Comparison of ENCODE assay signal across 15 cellular contexts in the genomic region with DNA sequence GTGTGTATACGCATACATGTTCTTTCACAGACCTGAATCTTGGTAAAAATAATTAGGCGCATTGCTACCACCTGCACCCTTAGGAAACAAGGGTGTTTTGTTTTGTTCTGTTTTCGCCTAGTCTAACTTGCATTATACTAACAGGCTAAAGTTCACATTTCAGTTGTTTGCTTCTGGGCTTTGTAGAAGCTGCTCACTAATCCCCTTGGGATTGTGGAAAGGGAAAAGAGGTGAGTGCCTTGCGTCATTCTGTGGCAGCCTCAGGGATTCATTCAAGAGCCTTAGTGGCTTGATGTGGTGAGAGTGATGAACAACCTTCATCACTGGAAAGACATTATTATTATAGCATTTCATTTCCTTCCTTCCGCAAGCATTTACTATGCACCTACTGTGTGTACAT.
DNase-seq lines count a peak whose midpoint lies in the region; ATAC-seq, FAIRE-seq and TF ChIP-seq lines count a peak whose summit lies in the region.
"Had no signal": no experiment of that assay in that cellular context is flagged by ENCODE, and none has a peak within 500 bp of the region (broad histone marks: within the 10 kb centered on the region; RNA-seq: fewer than 3 reads in every experiment).

No MANE protein-coding gene starts in this region.

- no peaks in the 10 kb centered on the region for H3K27me3 ChIP-seq in HepG2 (ENCODE audit: control insufficient read depth in 1 of 2, insufficient read depth in 2 of 2, low read length in 2 of 2)
- no peaks in the 10 kb centered on the region for H3K27me3 ChIP-seq in right lobe of liver
- no peaks in the 10 kb centered on the region for H3K27me3 ChIP-seq in ectodermal cell (ENCODE audit: control insufficient read depth, insufficient read depth, low read length, poor library complexity, severe bottlenecking)
- H3K27me3 ChIP-seq: MG63 had no signal

- CTCF ChIA-PET in HepG2 (lab: Yijun Ruan, JAX; ENCODE audit: low intra/inter-chr PET ratio, low total read pairs): no interaction called here

- H3K9me3 ChIP-seq in HepG2 (ENCODE audit: low read length): no peaks in the 10 kb centered on the region
- H3K9me3 ChIP-seq in right lobe of liver: no peaks in the 10 kb centered on the region
- no peaks in the 10 kb centered on the region for H3K9me3 ChIP-seq in ectodermal cell (ENCODE audit: control insufficient read depth, low read length)
- H3K9me3 ChIP-seq: MG63 had no signal

- TF ChIP-seq CTCF in HepG2 (CRISPR knock-in tag; IDR thresholded peaks at IDR 0.05) (no peak), right lobe of liver (IDR thresholded peaks at IDR 0.05) (no peak)

- H3K9ac ChIP-seq in HepG2 (ENCODE audit: insufficient read depth, low read depth, low read length): no peak overlapping the region
- H3K9ac ChIP-seq: KMS-11 had no signal

- H3K36me3 ChIP-seq in HepG2 (replicated peaks in 1 of 2; ENCODE audit: control insufficient read depth in 1 of 2, insufficient read depth in 2 of 2, low read length in 2 of 2) (no peaks in the 10 kb centered on the region), right lobe of liver (no peaks in the 10 kb centered on the region), ectodermal cell (ENCODE audit: control insufficient read depth, insufficient read depth, low read length) (no peaks in the 10 kb centered on the region)
- H3K36me3 ChIP-seq: MG63 had no signal

- H3K27ac ChIP-seq in HepG2 (ENCODE audit: extremely low read length, insufficient read depth, low read length): no peak overlapping the region
- H3K27ac ChIP-seq in right lobe of liver: no peak overlapping the region
- H3K27ac ChIP-seq in ectodermal cell (ENCODE audit: insufficient read depth, low read depth, low read length, poor library complexity, severe bottlenecking): peak overlapping the region; percentile 45
- H3K27ac ChIP-seq: KMS-11 had no signal

- no peak overlapping the region for H3K4me3 ChIP-seq in HepG2 (replicated peaks in 1 of 3; ENCODE audit: insufficient read depth in 1 of 3, low read depth in 2 of 3, low read length in 3 of 3)
- H3K4me3 ChIP-seq in right lobe of liver: no peak overlapping the region
- no peak overlapping the region for H3K4me3 ChIP-seq in ectodermal cell (ENCODE audit: insufficient read depth, low read depth, low read length)
- H3K4me3 ChIP-seq: MG63 had no signal

- peak; percentile 34 for DNase-seq in HepG2 (ENCODE audit: low spot score)
- DNase-seq in right lobe of liver: no peak
- DNase-seq in NCI-H526 (lab: John Stamatoyannopoulos, UW): peak; percentile 85 to 88
- no peak for DNase-seq in DMS 273 (lab: John Stamatoyannopoulos, UW; ENCODE audit: unreplicated experiment)
- no peak for DNase-seq in COR-L47 (lab: John Stamatoyannopoulos, UW)
- no peak for DNase-seq in left colon
- DNase-seq: GF-D8, GOT3, HFFc6, MG63, NCI-H1105, NCI-H446 had no signal

- TF ChIP-seq EP300 in HepG2 (IDR thresholded peaks at IDR 0.05; ENCODE audit: low read depth in 2 of 2, low read length in 2 of 2) (no peak), HepG2 (CRISPR knock-in tag; IDR thresholded peaks at IDR 0.05; ENCODE audit: borderline replicate concordance) (no peak)

- in situ Hi-C loops in HepG2 (cut with HindIII; ENCODE audit: extremely low pct_ligation_motif_present, low pct_unique_long_range_greater_than_20kb): no loop called here

- H3K4me2 ChIP-seq in HepG2 (ENCODE audit: low read depth, low read length): no peak overlapping the region
- H3K4me2 ChIP-seq: KMS-11 had no signal

- H3K79me2 ChIP-seq in HepG2 (ENCODE audit: insufficient read depth, low read length): no peaks in the 10 kb centered on the region

- POLR2A ChIA-PET in HepG2 (lab: Yijun Ruan, JAX): no interaction called here

- no peak overlapping the region for H2AFZ ChIP-seq in HepG2 (ENCODE audit: low read length)

- TF ChIP-seq POLR2A in HepG2 (IDR thresholded peaks at IDR 0.05; ENCODE audit: insufficient read depth in 1 of 2, low read depth in 2 of 2, low read length in 2 of 2) (no peak), right lobe of liver (IDR thresholded peaks at IDR 0.05) (no peak)

- no peaks in the 10 kb centered on the region for H4K20me1 ChIP-seq in HepG2 (ENCODE audit: insufficient read depth, low read length)

- BruUV-seq in HepG2 (replicated peaks; lab: Mats Ljungman, UMichigan): no TSS peak

- WGBS in HepG2 (ENCODE audit: low lambda C conversion rate): 21% methylated on average over 5 of the region's 5 CpGs
- WGBS in right lobe of liver (ENCODE audit: insufficient coverage, low coverage, low lambda C conversion rate, missing lambda C conversion rate): 78% methylated on average over 5 of the region's 5 CpGs
- 81 to 90% methylated on average over 4 to 5 of the region's 5 CpGs for WGBS in ectodermal cell, 2 experiments

- TF ChIP-seq RAD21 in HepG2 (CRISPR knock-in tag; IDR thresholded peaks at IDR 0.05): no peak

- intact Hi-C loops in HepG2 (cut with micrococcal nuclease; ENCODE audit: unreplicated experiment) (no loop called here), right lobe of liver (cut with DNase I) (no loop called here), left colon (cut with DNase I, micrococcal nuclease) (no loop called here)

- H3K4me1 ChIP-seq in HepG2 (ENCODE audit: insufficient read depth, low read length) (0 out of 2 replicates have a peak, but pooled peaks cover 10% of the 10 kb centered on the region), right lobe of liver (no peaks in the 10 kb centered on the region), ectodermal cell (ENCODE audit: control insufficient read depth, insufficient read depth, low read length) (peaks cover 21% of the 10 kb centered on the region)

- no peak for FAIRE-seq in HepG2 (lab: Jason Lieb, UNC)

- ATAC-seq in HepG2 (peak; percentile 81), right lobe of liver (no peak), left colon (no peak), HG02763 (IDR thresholded peaks at IDR 0.05; ENCODE audit: unreplicated experiment) (no peak)

TF ChIP-seq in HepG2, 621 proteins besides CTCF, POLR2A, EP300 and RAD21 (continues in another document):
- no peak for TF ChIP-seq EHMT2 (IDR thresholded peaks at IDR 0.05; ENCODE audit: borderline replicate concordance, low read depth, low read length)
- TF ChIP-seq FOXA3 (CRISPR knock-in tag; IDR thresholded peaks at IDR 0.05): peak; percentile 31; the same call in 1 of the 2 replicates
- TF ChIP-seq ZNF263 (CRISPR knock-in tag; IDR thresholded peaks at IDR 0.05): no peak
- no peak for TF ChIP-seq PCBP1 (IDR thresholded peaks at IDR 0.05; ENCODE audit: borderline replicate concordance, low read depth, low read length)
- TF ChIP-seq HNF4A (CRISPR knock-in tag; IDR thresholded peaks at IDR 0.05): peak; percentile 56
- peak; percentile 57; the same call in 1 of the 2 replicates for TF ChIP-seq CEBPB (IDR thresholded peaks at IDR 0.05; ENCODE audit: borderline replicate concordance, low read depth, low read length)
- TF ChIP-seq, protein P1, sequence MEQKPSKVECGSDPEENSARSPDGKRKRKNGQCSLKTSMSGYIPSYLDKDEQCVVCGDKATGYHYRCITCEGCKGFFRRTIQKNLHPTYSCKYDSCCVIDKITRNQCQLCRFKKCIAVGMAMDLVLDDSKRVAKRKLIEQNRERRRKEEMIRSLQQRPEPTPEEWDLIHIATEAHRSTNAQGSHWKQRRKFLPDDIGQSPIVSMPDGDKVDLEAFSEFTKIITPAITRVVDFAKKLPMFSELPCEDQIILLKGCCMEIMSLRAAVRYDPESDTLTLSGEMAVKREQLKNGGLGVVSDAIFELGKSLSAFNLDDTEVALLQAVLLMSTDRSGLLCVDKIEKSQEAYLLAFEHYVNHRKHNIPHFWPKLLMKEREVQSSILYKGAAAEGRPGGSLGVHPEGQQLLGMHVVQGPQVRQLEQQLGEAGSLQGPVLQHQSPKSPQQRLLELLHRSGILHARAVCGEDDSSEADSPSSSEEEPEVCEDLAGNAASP (CRISPR knock-in tag; IDR thresholded peaks at IDR 0.05; ENCODE audit: borderline replicate concordance): no peak
- 0 out of 2 replicates have a peak, but pooled peaks have one; percentile 7 for TF ChIP-seq FOSL2 (CRISPR knock-in tag; IDR thresholded peaks at IDR 0.05)
- no peak for TF ChIP-seq FOXJ3 (CRISPR knock-in tag; IDR thresholded peaks at IDR 0.05; ENCODE audit: borderline replicate concordance)
- TF ChIP-seq, protein P2, sequence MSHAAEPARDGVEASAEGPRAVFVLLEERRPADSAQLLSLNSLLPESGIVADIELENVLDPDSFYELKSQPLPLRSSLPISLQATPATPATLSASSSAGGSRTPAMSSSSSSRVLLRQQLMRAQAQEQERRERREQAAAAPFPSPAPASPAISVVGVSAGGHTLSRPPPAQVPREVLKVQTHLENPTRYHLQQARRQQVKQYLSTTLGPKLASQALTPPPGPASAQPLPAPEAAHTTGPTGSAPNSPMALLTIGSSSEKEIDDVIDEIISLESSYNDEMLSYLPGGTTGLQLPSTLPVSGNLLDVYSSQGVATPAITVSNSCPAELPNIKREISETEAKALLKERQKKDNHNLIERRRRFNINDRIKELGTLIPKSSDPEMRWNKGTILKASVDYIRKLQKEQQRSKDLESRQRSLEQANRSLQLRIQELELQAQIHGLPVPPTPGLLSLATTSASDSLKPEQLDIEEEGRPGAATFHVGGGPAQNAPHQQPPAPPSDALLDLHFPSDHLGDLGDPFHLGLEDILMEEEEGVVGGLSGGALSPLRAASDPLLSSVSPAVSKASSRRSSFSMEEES (CRISPR knock-in tag; IDR thresholded peaks at IDR 0.05): no peak
- no peak for TF ChIP-seq ZNF672 (CRISPR knock-in tag; IDR thresholded peaks at IDR 0.05)
- no peak for TF ChIP-seq NKX3-1 (CRISPR knock-in tag; IDR thresholded peaks at IDR 0.05)
- peak; percentile 59; the same call in 1 of the 2 replicates for TF ChIP-seq GATAD2A (CRISPR knock-in tag; IDR thresholded peaks at IDR 0.05)
- TF ChIP-seq JDP2 (CRISPR knock-in tag; IDR thresholded peaks at IDR 0.05; ENCODE audit: borderline replicate concordance): no peak
- TF ChIP-seq ZNF619 (CRISPR knock-in tag; IDR thresholded peaks at IDR 0.05): no peak
- TF ChIP-seq ZNF781 (CRISPR knock-in tag; IDR thresholded peaks at IDR 0.05; ENCODE audit: borderline replicate concordance, not compliant biosample characterization): no peak
- no peak for TF ChIP-seq SOX6 (IDR thresholded peaks at IDR 0.05)
- peak; percentile 41; the same call in 1 of the 2 replicates for TF ChIP-seq SOX6 (CRISPR knock-in tag; IDR thresholded peaks at IDR 0.05)
- 0 out of 2 replicates have a peak, but pooled peaks have one; percentile 24 for TF ChIP-seq SOX5 (CRISPR knock-in tag; IDR thresholded peaks at IDR 0.05; ENCODE audit: borderline replicate concordance)
- peak; percentile 33; the same call in 1 of the 2 replicates for TF ChIP-seq CEBPG (CRISPR knock-in tag; IDR thresholded peaks at IDR 0.05)

Comparison
In these comparisons a context has a peak if more than half of its experiments do, and no peak if none do; other contexts are left out.
1. DNase-seq: peak in HepG2 (single experiment) and NCI-H526 (2 of 2); none in right lobe of liver (0 of 3), DMS 273 (single experiment), COR-L47 (single experiment) and left colon (0 of 2).